ENCODE assay signal across 1 cellular context in the genomic region with DNA sequence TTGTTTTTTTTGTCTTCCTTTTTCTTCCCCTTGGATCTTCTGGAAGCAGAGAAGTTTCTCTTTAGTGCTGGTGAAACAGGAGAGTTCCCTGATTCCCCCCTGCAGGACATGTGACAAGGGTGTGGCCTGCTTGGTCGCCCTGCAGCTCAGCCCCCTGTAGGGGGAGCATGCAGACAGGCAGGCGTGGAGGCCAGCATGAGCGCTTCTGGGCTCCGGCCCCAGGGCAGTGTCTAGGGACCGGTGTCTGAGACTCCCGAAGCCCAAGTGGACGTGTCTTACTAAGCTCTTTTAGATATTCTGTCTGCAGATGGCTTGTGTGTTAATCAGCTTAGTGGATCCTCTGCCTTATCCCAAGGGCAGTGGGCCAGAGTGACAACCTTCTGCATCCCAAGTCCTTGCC.
A peak's percentile ranks its signal among the peaks of the same experiment; 100 is the strongest.
TF ChIP-seq lines count a peak whose summit lies in the region.

No MANE protein-coding gene starts in this region.

TF ChIP-seq in K562, 482 proteins besides CTCF, POLR2A, EP300 and RAD21:
- TF ChIP-seq PTTG1 (tag; IDR thresholded peaks at IDR 0.05; ENCODE audit: low read depth) (no peak), SOX6 (IDR thresholded peaks at IDR 0.05) (no peak), ZNF589 (CRISPR knock-in tag; IDR thresholded peaks at IDR 0.05; ENCODE audit: low read depth) (no peak), SMAD1 (IDR thresholded peaks at IDR 0.05; ENCODE audit: low read depth, low read length, partially characterized antibody) (no peak), TAF1 (IDR thresholded peaks at IDR 0.05; ENCODE audit: control insufficient read depth, extremely low read depth, insufficient read depth, low read length, severe bottlenecking) (no peak), CBX5 (IDR thresholded peaks at IDR 0.05; ENCODE audit: borderline replicate concordance, low read depth) (no peak), SIX5 (IDR thresholded peaks at IDR 0.05; ENCODE audit: borderline replicate concordance in 1 of 2, insufficient read depth in 1 of 2, low read depth in 1 of 2, low read length in 2 of 2) (no peak), ZFX (CRISPR knock-in tag; IDR thresholded peaks at IDR 0.05) (no peak), KLF1 (tag; IDR thresholded peaks at IDR 0.05) (no peak), KAT8 (IDR thresholded peaks at IDR 0.05; ENCODE audit: low read depth) (no peak), ZNF408 (CRISPR knock-in tag; IDR thresholded peaks at IDR 0.05; ENCODE audit: low read depth) (no peak), TGIF2 (CRISPR knock-in tag; IDR thresholded peaks at IDR 0.05) (no peak), KLF16 (IDR thresholded peaks at IDR 0.05) (0 out of 2 replicates have a peak, but pooled peaks have one; percentile 11), USF2 (CRISPR knock-in tag; IDR thresholded peaks at IDR 0.05) (peak; percentile 71), POLR2AphosphoS2 (IDR thresholded peaks at IDR 0.05; ENCODE audit: low read length) (no peak), ZNF253 (CRISPR knock-in tag; conservative IDR thresholded peaks at IDR 0.05) (no peak), TFAM (CRISPR knock-in tag; conservative IDR thresholded peaks at IDR 0.05) (no peak), SRSF7 (optimal IDR thresholded peaks at IDR 0.05; ENCODE audit: low read depth, low read length) (no peak), SETDB1 (IDR thresholded peaks at IDR 0.05; ENCODE audit: low read length) (peak; percentile 20)
- TF ChIP-seq, protein P1, sequence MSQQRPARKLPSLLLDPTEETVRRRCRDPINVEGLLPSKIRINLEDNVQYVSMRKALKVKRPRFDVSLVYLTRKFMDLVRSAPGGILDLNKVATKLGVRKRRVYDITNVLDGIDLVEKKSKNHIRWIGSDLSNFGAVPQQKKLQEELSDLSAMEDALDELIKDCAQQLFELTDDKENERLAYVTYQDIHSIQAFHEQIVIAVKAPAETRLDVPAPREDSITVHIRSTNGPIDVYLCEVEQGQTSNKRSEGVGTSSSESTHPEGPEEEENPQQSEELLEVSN (IDR thresholded peaks at IDR 0.05; ENCODE audit: borderline replicate concordance in 1 of 2, extremely low read depth in 1 of 2, insufficient read depth in 1 of 2, insufficient read length in 1 of 2, low read depth in 1 of 2, low read length in 1 of 2, poor library complexity in 1 of 2, severe bottlenecking in 1 of 2), result peak in 1 of 2 experiments; percentile 19
- TF ChIP-seq, protein P2, sequence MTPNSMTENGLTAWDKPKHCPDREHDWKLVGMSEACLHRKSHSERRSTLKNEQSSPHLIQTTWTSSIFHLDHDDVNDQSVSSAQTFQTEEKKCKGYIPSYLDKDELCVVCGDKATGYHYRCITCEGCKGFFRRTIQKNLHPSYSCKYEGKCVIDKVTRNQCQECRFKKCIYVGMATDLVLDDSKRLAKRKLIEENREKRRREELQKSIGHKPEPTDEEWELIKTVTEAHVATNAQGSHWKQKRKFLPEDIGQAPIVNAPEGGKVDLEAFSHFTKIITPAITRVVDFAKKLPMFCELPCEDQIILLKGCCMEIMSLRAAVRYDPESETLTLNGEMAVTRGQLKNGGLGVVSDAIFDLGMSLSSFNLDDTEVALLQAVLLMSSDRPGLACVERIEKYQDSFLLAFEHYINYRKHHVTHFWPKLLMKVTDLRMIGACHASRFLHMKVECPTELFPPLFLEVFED (CRISPR knock-in tag; conservative IDR thresholded peaks at IDR 0.05), result no peak
- TF ChIP-seq, protein P3, sequence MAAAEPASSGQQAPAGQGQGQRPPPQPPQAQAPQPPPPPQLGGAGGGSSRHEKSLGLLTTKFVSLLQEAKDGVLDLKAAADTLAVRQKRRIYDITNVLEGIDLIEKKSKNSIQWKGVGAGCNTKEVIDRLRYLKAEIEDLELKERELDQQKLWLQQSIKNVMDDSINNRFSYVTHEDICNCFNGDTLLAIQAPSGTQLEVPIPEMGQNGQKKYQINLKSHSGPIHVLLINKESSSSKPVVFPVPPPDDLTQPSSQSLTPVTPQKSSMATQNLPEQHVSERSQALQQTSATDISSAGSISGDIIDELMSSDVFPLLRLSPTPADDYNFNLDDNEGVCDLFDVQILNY (CRISPR knock-in tag; IDR thresholded peaks at IDR 0.05), result no peak
- TF ChIP-seq, protein P4, sequence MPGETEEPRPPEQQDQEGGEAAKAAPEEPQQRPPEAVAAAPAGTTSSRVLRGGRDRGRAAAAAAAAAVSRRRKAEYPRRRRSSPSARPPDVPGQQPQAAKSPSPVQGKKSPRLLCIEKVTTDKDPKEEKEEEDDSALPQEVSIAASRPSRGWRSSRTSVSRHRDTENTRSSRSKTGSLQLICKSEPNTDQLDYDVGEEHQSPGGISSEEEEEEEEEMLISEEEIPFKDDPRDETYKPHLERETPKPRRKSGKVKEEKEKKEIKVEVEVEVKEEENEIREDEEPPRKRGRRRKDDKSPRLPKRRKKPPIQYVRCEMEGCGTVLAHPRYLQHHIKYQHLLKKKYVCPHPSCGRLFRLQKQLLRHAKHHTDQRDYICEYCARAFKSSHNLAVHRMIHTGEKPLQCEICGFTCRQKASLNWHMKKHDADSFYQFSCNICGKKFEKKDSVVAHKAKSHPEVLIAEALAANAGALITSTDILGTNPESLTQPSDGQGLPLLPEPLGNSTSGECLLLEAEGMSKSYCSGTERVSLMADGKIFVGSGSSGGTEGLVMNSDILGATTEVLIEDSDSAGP (CRISPR knock-in tag; IDR thresholded peaks at IDR 0.05), result no peak
- TF ChIP-seq, protein P5, sequence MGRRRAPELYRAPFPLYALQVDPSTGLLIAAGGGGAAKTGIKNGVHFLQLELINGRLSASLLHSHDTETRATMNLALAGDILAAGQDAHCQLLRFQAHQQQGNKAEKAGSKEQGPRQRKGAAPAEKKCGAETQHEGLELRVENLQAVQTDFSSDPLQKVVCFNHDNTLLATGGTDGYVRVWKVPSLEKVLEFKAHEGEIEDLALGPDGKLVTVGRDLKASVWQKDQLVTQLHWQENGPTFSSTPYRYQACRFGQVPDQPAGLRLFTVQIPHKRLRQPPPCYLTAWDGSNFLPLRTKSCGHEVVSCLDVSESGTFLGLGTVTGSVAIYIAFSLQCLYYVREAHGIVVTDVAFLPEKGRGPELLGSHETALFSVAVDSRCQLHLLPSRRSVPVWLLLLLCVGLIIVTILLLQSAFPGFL (CRISPR knock-in tag; IDR thresholded peaks at IDR 0.05), result no peak
- TF ChIP-seq, protein P6, sequence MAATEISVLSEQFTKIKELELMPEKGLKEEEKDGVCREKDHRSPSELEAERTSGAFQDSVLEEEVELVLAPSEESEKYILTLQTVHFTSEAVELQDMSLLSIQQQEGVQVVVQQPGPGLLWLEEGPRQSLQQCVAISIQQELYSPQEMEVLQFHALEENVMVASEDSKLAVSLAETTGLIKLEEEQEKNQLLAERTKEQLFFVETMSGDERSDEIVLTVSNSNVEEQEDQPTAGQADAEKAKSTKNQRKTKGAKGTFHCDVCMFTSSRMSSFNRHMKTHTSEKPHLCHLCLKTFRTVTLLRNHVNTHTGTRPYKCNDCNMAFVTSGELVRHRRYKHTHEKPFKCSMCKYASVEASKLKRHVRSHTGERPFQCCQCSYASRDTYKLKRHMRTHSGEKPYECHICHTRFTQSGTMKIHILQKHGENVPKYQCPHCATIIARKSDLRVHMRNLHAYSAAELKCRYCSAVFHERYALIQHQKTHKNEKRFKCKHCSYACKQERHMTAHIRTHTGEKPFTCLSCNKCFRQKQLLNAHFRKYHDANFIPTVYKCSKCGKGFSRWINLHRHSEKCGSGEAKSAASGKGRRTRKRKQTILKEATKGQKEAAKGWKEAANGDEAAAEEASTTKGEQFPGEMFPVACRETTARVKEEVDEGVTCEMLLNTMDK (IDR thresholded peaks at IDR 0.05; ENCODE audit: borderline replicate concordance, insufficient read depth, low read depth, low read length, poor library complexity, severe bottlenecking), result peak; percentile 33
